Comparison of ENCODE assay signal across 8 cellular contexts in the genomic region with DNA sequence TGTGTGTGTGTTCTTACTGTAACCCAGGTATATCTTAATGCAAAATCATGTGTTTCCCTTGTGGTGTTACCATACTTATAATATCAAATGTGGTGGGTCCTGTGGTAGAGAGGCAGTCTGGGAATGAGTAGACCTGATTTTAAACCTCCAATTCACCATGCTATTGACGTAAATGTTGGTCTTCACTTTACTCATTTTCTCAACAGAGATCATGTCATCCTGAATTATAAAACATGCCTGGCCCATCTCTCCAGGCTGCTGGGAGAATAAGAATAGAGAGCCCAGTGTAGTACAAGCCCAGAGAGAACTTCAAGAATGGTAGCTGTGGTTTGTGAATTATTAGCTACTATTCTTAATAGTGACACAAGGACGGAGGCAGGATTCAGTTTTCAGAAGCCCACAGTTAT.
A peak's percentile ranks its signal among the peaks of the same experiment; 100 is the strongest.
DNase-seq lines count a peak whose midpoint lies in the region; ATAC-seq and TF ChIP-seq lines count a peak whose summit lies in the region.

No MANE protein-coding gene starts in this region.

- TF ChIP-seq CTCF in WTC11 (IDR thresholded peaks at IDR 0.05): no peak

- no peaks in the 10 kb centered on the region for H3K9me3 Mint-ChIP-seq in activated naive CD4-positive, alpha-beta T cell treated with anti-CD3 and anti-CD28 coated beads, Interleukin-2, amount 50 U/mL, for 24 hours
- H3K9me3 Mint-ChIP-seq in WTC11: no peaks in the 10 kb centered on the region

- peak overlapping the region; percentile 82 for H3K27ac Mint-ChIP-seq in activated naive CD4-positive, alpha-beta T cell treated with anti-CD3 and anti-CD28 coated beads, Interleukin-2, amount 50 U/mL, for 24 hours
- H3K27ac Mint-ChIP-seq in T-helper 17 cell (peak overlapping the region; percentile 96), WTC11 (no peak overlapping the region; the same call in 1 of the 2 replicates)

- no peak overlapping the region for H3K4me3 Mint-ChIP-seq in activated naive CD4-positive, alpha-beta T cell treated with anti-CD3 and anti-CD28 coated beads, Interleukin-2, amount 50 U/mL, for 24 hours
- no peak overlapping the region for H3K4me3 Mint-ChIP-seq in T-helper 17 cell
- H3K4me3 Mint-ChIP-seq in WTC11: no peak overlapping the region

- H3K36me3 Mint-ChIP-seq in activated naive CD4-positive, alpha-beta T cell treated with anti-CD3 and anti-CD28 coated beads, Interleukin-2, amount 50 U/mL, for 24 hours: peaks cover 38% of the 10 kb centered on the region
- peaks cover 12% of the 10 kb centered on the region for H3K36me3 Mint-ChIP-seq in T-helper 17 cell (ENCODE audit: low read depth)
- H3K36me3 Mint-ChIP-seq in WTC11: no peaks in the 10 kb centered on the region

- POLR2A ChIA-PET in WTC11 (lab: Charles Lee): no interaction called here

- peaks cover 89% of the 10 kb centered on the region for H3K4me1 Mint-ChIP-seq in activated naive CD4-positive, alpha-beta T cell treated with anti-CD3 and anti-CD28 coated beads, Interleukin-2, amount 50 U/mL, for 24 hours
- H3K4me1 Mint-ChIP-seq in T-helper 17 cell (peaks cover 48% of the 10 kb centered on the region), WTC11 (peaks cover 21% of the 10 kb centered on the region)

- no peaks in the 10 kb centered on the region for H3K27me3 Mint-ChIP-seq in activated naive CD4-positive, alpha-beta T cell treated with anti-CD3 and anti-CD28 coated beads, Interleukin-2, amount 50 U/mL, for 24 hours
- no peaks in the 10 kb centered on the region for H3K27me3 Mint-ChIP-seq in T-helper 17 cell
- no peaks in the 10 kb centered on the region for H3K27me3 Mint-ChIP-seq in WTC11 (ENCODE audit: low read depth)

- no peaks in the 10 kb centered on the region for H3K9me3 ChIP-seq in T-helper 17 cell (ENCODE audit: control insufficient read depth, low read length, poor library complexity, severe bottlenecking)

- CTCF ChIA-PET in WTC11 (lab: Charles Lee): no interaction called here

- DNase-seq in activated naive CD4-positive, alpha-beta T cell treated with Interleukin-2 at 50 U/mL for 16 hours: no peak
- no peak for DNase-seq in T-helper 17 cell
- DNase-seq in superior temporal gyrus (ENCODE audit: extremely low spot score): no peak
- no peak for DNase-seq in DMS53 (lab: John Stamatoyannopoulos, UW)
- DNase-seq in WTC11 (ENCODE audit: low spot score): no peak

- peak; percentile 65 for ATAC-seq in HG02870 (IDR thresholded peaks at IDR 0.05; ENCODE audit: unreplicated experiment)
- ATAC-seq in T-helper 17 cell: peak; percentile 67
- no peak for ATAC-seq in GM21526 (IDR thresholded peaks at IDR 0.05; ENCODE audit: low FRiP score, unreplicated experiment)
- ATAC-seq in WTC11: no peak

TF ChIP-seq in WTC11, 78 proteins besides CTCF, POLR2A, EP300 and RAD21 (continues in another document):
- TF ChIP-seq, protein P1, sequence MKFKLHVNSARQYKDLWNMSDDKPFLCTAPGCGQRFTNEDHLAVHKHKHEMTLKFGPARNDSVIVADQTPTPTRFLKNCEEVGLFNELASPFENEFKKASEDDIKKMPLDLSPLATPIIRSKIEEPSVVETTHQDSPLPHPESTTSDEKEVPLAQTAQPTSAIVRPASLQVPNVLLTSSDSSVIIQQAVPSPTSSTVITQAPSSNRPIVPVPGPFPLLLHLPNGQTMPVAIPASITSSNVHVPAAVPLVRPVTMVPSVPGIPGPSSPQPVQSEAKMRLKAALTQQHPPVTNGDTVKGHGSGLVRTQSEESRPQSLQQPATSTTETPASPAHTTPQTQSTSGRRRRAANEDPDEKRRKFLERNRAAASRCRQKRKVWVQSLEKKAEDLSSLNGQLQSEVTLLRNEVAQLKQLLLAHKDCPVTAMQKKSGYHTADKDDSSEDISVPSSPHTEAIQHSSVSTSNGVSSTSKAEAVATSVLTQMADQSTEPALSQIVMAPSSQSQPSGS (CRISPR knock-in tag; IDR thresholded peaks at IDR 0.05; ENCODE audit: borderline replicate concordance, low read depth): no peak
- TF ChIP-seq ZNF121 (CRISPR knock-in tag; IDR thresholded peaks at IDR 0.05) (no peak), SP1 (CRISPR knock-in tag; conservative IDR thresholded peaks at IDR 0.05) (no peak), ZNF416 (CRISPR knock-in tag; IDR thresholded peaks at IDR 0.05) (no peak), CBFB (CRISPR knock-in tag; IDR thresholded peaks at IDR 0.05; ENCODE audit: low read depth) (no peak), NFATC4 (CRISPR knock-in tag; IDR thresholded peaks at IDR 0.05) (no peak), RORB (CRISPR knock-in tag; IDR thresholded peaks at IDR 0.05) (no peak), CREM (CRISPR knock-in tag; IDR thresholded peaks at IDR 0.05) (no peak), FOXK1 (CRISPR knock-in tag; IDR thresholded peaks at IDR 0.05) (no peak)
- TF ChIP-seq, protein P2, sequence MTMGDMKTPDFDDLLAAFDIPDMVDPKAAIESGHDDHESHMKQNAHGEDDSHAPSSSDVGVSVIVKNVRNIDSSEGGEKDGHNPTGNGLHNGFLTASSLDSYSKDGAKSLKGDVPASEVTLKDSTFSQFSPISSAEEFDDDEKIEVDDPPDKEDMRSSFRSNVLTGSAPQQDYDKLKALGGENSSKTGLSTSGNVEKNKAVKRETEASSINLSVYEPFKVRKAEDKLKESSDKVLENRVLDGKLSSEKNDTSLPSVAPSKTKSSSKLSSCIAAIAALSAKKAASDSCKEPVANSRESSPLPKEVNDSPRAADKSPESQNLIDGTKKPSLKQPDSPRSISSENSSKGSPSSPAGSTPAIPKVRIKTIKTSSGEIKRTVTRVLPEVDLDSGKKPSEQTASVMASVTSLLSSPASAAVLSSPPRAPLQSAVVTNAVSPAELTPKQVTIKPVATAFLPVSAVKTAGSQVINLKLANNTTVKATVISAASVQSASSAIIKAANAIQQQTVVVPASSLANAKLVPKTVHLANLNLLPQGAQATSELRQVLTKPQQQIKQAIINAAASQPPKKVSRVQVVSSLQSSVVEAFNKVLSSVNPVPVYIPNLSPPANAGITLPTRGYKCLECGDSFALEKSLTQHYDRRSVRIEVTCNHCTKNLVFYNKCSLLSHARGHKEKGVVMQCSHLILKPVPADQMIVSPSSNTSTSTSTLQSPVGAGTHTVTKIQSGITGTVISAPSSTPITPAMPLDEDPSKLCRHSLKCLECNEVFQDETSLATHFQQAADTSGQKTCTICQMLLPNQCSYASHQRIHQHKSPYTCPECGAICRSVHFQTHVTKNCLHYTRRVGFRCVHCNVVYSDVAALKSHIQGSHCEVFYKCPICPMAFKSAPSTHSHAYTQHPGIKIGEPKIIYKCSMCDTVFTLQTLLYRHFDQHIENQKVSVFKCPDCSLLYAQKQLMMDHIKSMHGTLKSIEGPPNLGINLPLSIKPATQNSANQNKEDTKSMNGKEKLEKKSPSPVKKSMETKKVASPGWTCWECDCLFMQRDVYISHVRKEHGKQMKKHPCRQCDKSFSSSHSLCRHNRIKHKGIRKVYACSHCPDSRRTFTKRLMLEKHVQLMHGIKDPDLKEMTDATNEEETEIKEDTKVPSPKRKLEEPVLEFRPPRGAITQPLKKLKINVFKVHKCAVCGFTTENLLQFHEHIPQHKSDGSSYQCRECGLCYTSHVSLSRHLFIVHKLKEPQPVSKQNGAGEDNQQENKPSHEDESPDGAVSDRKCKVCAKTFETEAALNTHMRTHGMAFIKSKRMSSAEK (CRISPR knock-in tag; IDR thresholded peaks at IDR 0.05; ENCODE audit: borderline replicate concordance): no peak
- TF ChIP-seq, protein P3, sequence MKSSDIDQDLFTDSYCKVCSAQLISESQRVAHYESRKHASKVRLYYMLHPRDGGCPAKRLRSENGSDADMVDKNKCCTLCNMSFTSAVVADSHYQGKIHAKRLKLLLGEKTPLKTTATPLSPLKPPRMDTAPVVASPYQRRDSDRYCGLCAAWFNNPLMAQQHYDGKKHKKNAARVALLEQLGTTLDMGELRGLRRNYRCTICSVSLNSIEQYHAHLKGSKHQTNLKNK (CRISPR knock-in tag; IDR thresholded peaks at IDR 0.05): no peak
- TF ChIP-seq, protein P4, sequence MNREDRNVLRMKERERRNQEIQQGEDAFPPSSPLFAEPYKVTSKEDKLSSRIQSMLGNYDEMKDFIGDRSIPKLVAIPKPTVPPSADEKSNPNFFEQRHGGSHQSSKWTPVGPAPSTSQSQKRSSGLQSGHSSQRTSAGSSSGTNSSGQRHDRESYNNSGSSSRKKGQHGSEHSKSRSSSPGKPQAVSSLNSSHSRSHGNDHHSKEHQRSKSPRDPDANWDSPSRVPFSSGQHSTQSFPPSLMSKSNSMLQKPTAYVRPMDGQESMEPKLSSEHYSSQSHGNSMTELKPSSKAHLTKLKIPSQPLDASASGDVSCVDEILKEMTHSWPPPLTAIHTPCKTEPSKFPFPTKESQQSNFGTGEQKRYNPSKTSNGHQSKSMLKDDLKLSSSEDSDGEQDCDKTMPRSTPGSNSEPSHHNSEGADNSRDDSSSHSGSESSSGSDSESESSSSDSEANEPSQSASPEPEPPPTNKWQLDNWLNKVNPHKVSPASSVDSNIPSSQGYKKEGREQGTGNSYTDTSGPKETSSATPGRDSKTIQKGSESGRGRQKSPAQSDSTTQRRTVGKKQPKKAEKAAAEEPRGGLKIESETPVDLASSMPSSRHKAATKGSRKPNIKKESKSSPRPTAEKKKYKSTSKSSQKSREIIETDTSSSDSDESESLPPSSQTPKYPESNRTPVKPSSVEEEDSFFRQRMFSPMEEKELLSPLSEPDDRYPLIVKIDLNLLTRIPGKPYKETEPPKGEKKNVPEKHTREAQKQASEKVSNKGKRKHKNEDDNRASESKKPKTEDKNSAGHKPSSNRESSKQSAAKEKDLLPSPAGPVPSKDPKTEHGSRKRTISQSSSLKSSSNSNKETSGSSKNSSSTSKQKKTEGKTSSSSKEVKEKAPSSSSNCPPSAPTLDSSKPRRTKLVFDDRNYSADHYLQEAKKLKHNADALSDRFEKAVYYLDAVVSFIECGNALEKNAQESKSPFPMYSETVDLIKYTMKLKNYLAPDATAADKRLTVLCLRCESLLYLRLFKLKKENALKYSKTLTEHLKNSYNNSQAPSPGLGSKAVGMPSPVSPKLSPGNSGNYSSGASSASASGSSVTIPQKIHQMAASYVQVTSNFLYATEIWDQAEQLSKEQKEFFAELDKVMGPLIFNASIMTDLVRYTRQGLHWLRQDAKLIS (CRISPR knock-in tag; IDR thresholded peaks at IDR 0.05; ENCODE audit: borderline replicate concordance): no peak

Comparison
In these comparisons a context has a peak if more than half of its experiments do, and no peak if none do; other contexts are left out.
1. ATAC-seq: peak in HG02870 (single experiment) and T-helper 17 cell (single experiment); none in GM21526 (single experiment) and WTC11 (single experiment).